In genomic region chr1:182833271-182833670, GRCh38 we compare ENCODE assay signal across 23 cellular contexts. TPM values are rescaled to one million over a fixed set of nuclear protein-coding genes. Genes with fewer than 3 reads are reported as not detected.
A peak's percentile ranks its signal among the peaks of the same experiment; 100 is the strongest.
DNase-seq lines count a peak whose midpoint lies in the region; ATAC-seq, FAIRE-seq and TF ChIP-seq lines count a peak whose summit lies in the region.
"Had no signal": no experiment of that assay in that cellular context is flagged by ENCODE, and none has a peak within 500 bp of the region (broad histone marks: within the 10 kb centered on the region; RNA-seq: fewer than 3 reads in every experiment).

No MANE protein-coding gene starts in this region.

- H3K4me3 ChIP-seq in RWPE2 (ENCODE audit: severe bottlenecking) (no peak overlapping the region), epithelial cell of esophagus (ENCODE audit: low read length) (no peak overlapping the region), WERI-Rb-1 (ENCODE audit: low read depth, low read length) (no peak overlapping the region)
- H3K4me3 ChIP-seq: heart right ventricle, prostate gland, stomach had no signal

- TF ChIP-seq POLR2A in H54 (IDR thresholded peaks at IDR 0.05; ENCODE audit: low read depth, low read length): no peak

- H3K9me3 Mint-ChIP-seq in neural crest cell: no peaks in the 10 kb centered on the region
- H3K9me3 Mint-ChIP-seq: activated CD4-positive, alpha-beta T cell treated with anti-CD3 and anti-CD28 coated beads, Interleukin-2, amount 10 ng/mL, durations not matched to agents 7 days and 5 days; activated naive CD8-positive, alpha-beta T cell treated with anti-CD3 and anti-CD28 coated beads, Interleukin-2, amount 50 U/mL, for 24 hours; CD4-positive, alpha-beta memory T cell had no signal

- ATAC-seq in RWPE2 (ENCODE audit: low read depth) (peak; percentile 98), GM19455 (IDR thresholded peaks at IDR 0.05; ENCODE audit: unreplicated experiment) (no peak), GM18868 (IDR thresholded peaks at IDR 0.05; ENCODE audit: unreplicated experiment) (no peak)
- ATAC-seq: activated naive CD8-positive, alpha-beta T cell treated with anti-CD3 and anti-CD28 coated beads, Interleukin-2, amount 50 U/mL, for 24 hours; heart right ventricle; HepG2 had no signal

- H3K36me3 ChIP-seq in RWPE2 (ENCODE audit: low read depth): no peaks in the 10 kb centered on the region
- no peaks in the 10 kb centered on the region for H3K36me3 ChIP-seq in WERI-Rb-1
- H3K36me3 ChIP-seq: prostate gland had no signal

- no peaks in the 10 kb centered on the region for H3K36me3 Mint-ChIP-seq in neural crest cell (ENCODE audit: low read depth)

- H3K27ac ChIP-seq in RWPE2 (ENCODE audit: poor library complexity, severe bottlenecking) (no peak overlapping the region), WERI-Rb-1 (no peak overlapping the region)
- H3K27ac ChIP-seq: heart right ventricle, prostate gland, stomach had no signal

- H3K27me3 ChIP-seq in RWPE2 (ENCODE audit: insufficient read depth, poor library complexity, severe bottlenecking) (no peaks in the 10 kb centered on the region), WERI-Rb-1 (ENCODE audit: insufficient read depth, low read depth, severe bottlenecking) (no peaks in the 10 kb centered on the region)
- H3K27me3 ChIP-seq: heart right ventricle, stomach had no signal

- peaks cover 29% of the 10 kb centered on the region for H3K4me1 Mint-ChIP-seq in neural crest cell
- H3K4me1 Mint-ChIP-seq: activated naive CD8-positive, alpha-beta T cell treated with anti-CD3 and anti-CD28 coated beads, Interleukin-2, amount 50 U/mL, for 24 hours had no signal

- peak; percentile 45 for DNase-seq in H54 (ENCODE audit: insufficient read length, low spot score)
- no peak for DNase-seq in RWPE2 (ENCODE audit: low spot score)
- DNase-seq in epithelial cell of esophagus (ENCODE audit: low read depth): peak; percentile 82
- DNase-seq in neural crest cell (ENCODE audit: low read depth, low spot score): no peak
- DNase-seq in WERI-Rb-1: no peak
- no peak for DNase-seq in 8988T
- DNase-seq: activated CD4-positive, alpha-beta T cell treated with anti-CD3 and anti-CD28 coated beads, Interleukin-2, amount 10 ng/mL, durations not matched to agents 7 days and 5 days; activated naive CD8-positive, alpha-beta T cell treated with anti-CD3 and anti-CD28 coated beads, Interleukin-2, amount 50 U/mL, for 24 hours; caudate nucleus; CD4-positive, alpha-beta memory T cell; DMS153; heart right ventricle; NCI-H1436 treated with DMSO at 0.1 percent for 48 hours; NCI-H748 treated with DMSO at 0.1 percent for 48 hours; SIG-M5; stimulated activated CD4-positive, alpha-beta T cell treated with anti-CD3 and anti-CD28 coated beads, Interleukin-4, amount 100 ng/mL, for 24 hours; stomach; T-helper 1 cell; trophoblast cell had no signal

- FAIRE-seq in H54 (lab: Jason Lieb, UNC): no peak
- FAIRE-seq: HepG2 had no signal

- no peaks in the 10 kb centered on the region for H3K27me3 Mint-ChIP-seq in neural crest cell (ENCODE audit: low read depth)
- H3K27me3 Mint-ChIP-seq: activated naive CD8-positive, alpha-beta T cell treated with anti-CD3 and anti-CD28 coated beads, Interleukin-2, amount 50 U/mL, for 24 hours; CD4-positive, alpha-beta memory T cell had no signal

- no peak overlapping the region for H3K27ac Mint-ChIP-seq in neural crest cell (ENCODE audit: unreplicated experiment)
- H3K27ac Mint-ChIP-seq: activated CD4-positive, alpha-beta T cell treated with anti-CD3 and anti-CD28 coated beads, Interleukin-2, amount 10 ng/mL, durations not matched to agents 7 days and 5 days; activated naive CD8-positive, alpha-beta T cell treated with anti-CD3 and anti-CD28 coated beads, Interleukin-2, amount 50 U/mL, for 24 hours; CD4-positive, alpha-beta memory T cell had no signal

- no peaks in the 10 kb centered on the region for H3K9me3 ChIP-seq in RWPE2 (ENCODE audit: severe bottlenecking)
- no peaks in the 10 kb centered on the region for H3K9me3 ChIP-seq in WERI-Rb-1 (ENCODE audit: severe bottlenecking)
- H3K9me3 ChIP-seq: heart right ventricle, prostate gland, stomach had no signal

- H3K4me1 ChIP-seq in RWPE2 (ENCODE audit: insufficient read depth, poor library complexity, severe bottlenecking): peaks cover 4% of the 10 kb centered on the region
- H3K4me1 ChIP-seq: prostate gland had no signal

- TF ChIP-seq CTCF in RWPE2 (IDR thresholded peaks at IDR 0.05; ENCODE audit: poor library complexity, severe bottlenecking) (no peak), epithelial cell of esophagus (IDR thresholded peaks at IDR 0.05; ENCODE audit: insufficient read depth, low read depth, low read length, missing control alignments) (no peak), neural crest cell (conservative IDR thresholded peaks at IDR 0.05) (no peak), WERI-Rb-1 (IDR thresholded peaks at IDR 0.05; ENCODE audit: low read depth, low read length) (no peak)

- peak overlapping the region; percentile 5 for H3K4me3 Mint-ChIP-seq in neural crest cell
- H3K4me3 Mint-ChIP-seq: activated CD4-positive, alpha-beta T cell treated with anti-CD3 and anti-CD28 coated beads, Interleukin-2, amount 10 ng/mL, durations not matched to agents 7 days and 5 days; activated naive CD8-positive, alpha-beta T cell treated with anti-CD3 and anti-CD28 coated beads, Interleukin-2, amount 50 U/mL, for 24 hours; CD4-positive, alpha-beta memory T cell had no signal

RNA-seq across cellular contexts. Expression of gene DHX9, which starts 5.9 kb away (rescaled TPM):
- total RNA-seq in neural crest cell: 404 and 426 TPM in 2 replicates

RNA-seq across cellular contexts. Expression of gene NPL, which starts 43.7 kb away (rescaled TPM):
- total RNA-seq in neural crest cell: 9.1 and 12.7 TPM in 2 replicates

Comparison
In these comparisons a context has a peak if more than half of its experiments do, and no peak if none do; other contexts are left out.
1. DNase-seq: peak in H54 (single experiment) and epithelial cell of esophagus (single experiment); none in RWPE2 (single experiment), neural crest cell (single experiment), WERI-Rb-1 (single experiment) and 8988T (single experiment).